Comparison of ENCODE assay signal across 8 cellular contexts in genomic region chr3:122533931-122534334, GRCh38. TPM values are rescaled to one million over a fixed set of nuclear protein-coding genes. Genes with fewer than 3 reads are reported as not detected.
A peak's percentile ranks its signal among the peaks of the same experiment; 100 is the strongest.
DNase-seq lines count a peak whose midpoint lies in the region; ATAC-seq and TF ChIP-seq lines count a peak whose summit lies in the region.

No MANE protein-coding gene starts in this region.

- peaks cover 6% of the 10 kb centered on the region for H3F3A ChIP-seq in SK-N-SH (replicated peaks; ENCODE audit: insufficient read depth)

- H2AFZ ChIP-seq in SK-N-SH (ENCODE audit: low read depth), result no peak overlapping the region

- TF ChIP-seq EP300 in SK-N-SH (IDR thresholded peaks at IDR 0.05; ENCODE audit: borderline replicate concordance in 1 of 2, low read depth in 1 of 2, low read length in 1 of 2), result no peak

- TF ChIP-seq CTCF in AG09309 (IDR thresholded peaks at IDR 0.05; ENCODE audit: control insufficient read depth, insufficient read depth, low read depth, low read length, missing control alignments) (no peak), SK-N-SH (IDR thresholded peaks at IDR 0.05) (no peak)

- WGBS in SK-N-SH (ENCODE audit: low lambda C conversion rate), result 14% methylated on average over 1 of the region's 1 CpG
- WGBS in aorta, 2 donors, result 81 to 88% methylated on average over 1 of the region's 1 CpG

- DNase-seq in AG09309 (ENCODE audit: low read depth) (peak; percentile 61), GM19238 (ENCODE audit: insufficient read length, low spot score) (peak; percentile 63), SK-N-SH (no peak), epithelial cell of prostate (ENCODE audit: low read depth, low spot score) (peak; percentile 91), NCI-H2081 treated with DMSO at 0.1 percent for 48 hours (lab: John Stamatoyannopoulos, UW) (no peak), aorta (no peak), NCI-H2227 (lab: John Stamatoyannopoulos, UW; ENCODE audit: unreplicated experiment) (no peak)

- intact Hi-C loops in aorta (cut with DNase I), result no loop called here

- TF ChIP-seq RAD21 in SK-N-SH (IDR thresholded peaks at IDR 0.05; ENCODE audit: low read length), result no peak

- H3K9me3 ChIP-seq in SK-N-SH, result no peaks in the 10 kb centered on the region
- no peaks in the 10 kb centered on the region for H3K9me3 ChIP-seq in aorta (ENCODE audit: control insufficient read depth, low read length)

- H3K36me3 ChIP-seq in SK-N-SH (replicated peaks in 1 of 2; ENCODE audit: control insufficient read depth in 1 of 2, insufficient read depth in 2 of 2, low read length in 1 of 2), result peaks cover 16 to 37% of the 10 kb centered on the region in 2 experiments
- peaks cover 7 to 14% of the 10 kb centered on the region in 2 donors for H3K36me3 ChIP-seq in aorta (ENCODE audit: control insufficient read depth in 1 of 2, insufficient read depth in 2 of 2, low read length in 1 of 2)

- H3K27me3 ChIP-seq in SK-N-SH (ENCODE audit: insufficient read depth) (no peaks in the 10 kb centered on the region), aorta (ENCODE audit: control insufficient read depth in 1 of 2, insufficient read depth in 2 of 2, low read length in 1 of 2) (no peaks in the 10 kb centered on the region)

- POLR2A ChIA-PET in SK-N-SH (lab: Yijun Ruan, JAX), result no interaction called here

- CTCF ChIA-PET in SK-N-SH (lab: Yijun Ruan, JAX), result interaction anchor here (1.0 kb wide), 1 partner anchor 141 kb away, joined by 4 read pairs; no protein-coding TSS in a partner anchor

- H3K4me1 ChIP-seq in SK-N-SH (ENCODE audit: control insufficient read depth in 1 of 2, insufficient read depth in 2 of 2, low read depth in 1 of 2, low read length in 1 of 2), result 0 out of 4 replicates have a peak, but pooled peaks cover 0 to 7% of the 10 kb centered on the region in 2 experiments
- H3K4me1 ChIP-seq in aorta (ENCODE audit: control insufficient read depth in 1 of 2, insufficient read depth in 2 of 2, low read length in 2 of 2), result no peaks in the 10 kb centered on the region

- no peaks in the 10 kb centered on the region for H3K9me2 ChIP-seq in SK-N-SH

- no peaks in the 10 kb centered on the region for H3K79me2 ChIP-seq in SK-N-SH (ENCODE audit: insufficient read depth)

- H3K4me2 ChIP-seq in SK-N-SH, result no peak overlapping the region

- H3K4me3 ChIP-seq in AG09309 (ENCODE audit: control insufficient read depth, low read depth, low read length), result no peak overlapping the region
- no peak overlapping the region for H3K4me3 ChIP-seq in SK-N-SH (ENCODE audit: low read depth in 2 of 2, low read length in 1 of 2)
- no peak overlapping the region for H3K4me3 ChIP-seq in aorta (ENCODE audit: low read length in 2 of 2)

- H4K20me1 ChIP-seq in SK-N-SH (ENCODE audit: insufficient read depth), result no peaks in the 10 kb centered on the region

- no peak overlapping the region for H3K9ac ChIP-seq in SK-N-SH

- peak; percentile 96 for ATAC-seq in HG03135 (IDR thresholded peaks at IDR 0.05; ENCODE audit: unreplicated experiment)
- no peak for ATAC-seq in aorta (ENCODE audit: low FRiP score)

- H3K27ac ChIP-seq in SK-N-SH (ENCODE audit: low read depth in 2 of 2, low read length in 1 of 2) (no peak overlapping the region), epithelial cell of prostate (peak overlapping the region; percentile 29), aorta (ENCODE audit: low read depth in 1 of 2, low read length in 2 of 2) (no peak overlapping the region)

TF ChIP-seq in SK-N-SH, 30 proteins besides CTCF, POLR2A, EP300 and RAD21:
- TF ChIP-seq FOSL2 (IDR thresholded peaks at IDR 0.05; ENCODE audit: borderline replicate concordance, low read depth) (peak; percentile 91), NRF1 (IDR thresholded peaks at IDR 0.05; ENCODE audit: low read depth, low read length) (no peak), JUND (IDR thresholded peaks at IDR 0.05) (peak; percentile 77)
TF ChIP-seq in SK-N-SH: peak in this region for 2.

RNA-seq across cellular contexts. Expression of gene KPNA1, which starts 19.2 kb away (rescaled TPM):
- polyA plus RNA-seq in SK-N-SH (2012; rRNA removed) (21.6 and 32.0 TPM in 2 replicates), aorta (10 to 100 TPM; 11.6 to 14.9 TPM)
- polyA plus RNA-seq in SK-N-SH (2012; cell fraction: cytosol; rRNA removed), result 20.4 and 25.5 TPM in 2 replicates
- polyA plus RNA-seq in SK-N-SH (2012; cell fraction: nucleus; rRNA removed), result 20.3 and 39.3 TPM in 2 replicates
- 10 to 100 TPM; 71.8 to 74.1 TPM for total RNA-seq in aorta

RNA-seq across cellular contexts. Expression of gene PARP9, which starts 30.2 kb away (rescaled TPM):
- polyA plus RNA-seq in SK-N-SH (2012; rRNA removed) (13.5 and 17.4 TPM in 2 replicates), aorta (10 to 100 TPM; 13.5 to 20.5 TPM)
- 16.6 and 17.2 TPM in 2 replicates for polyA plus RNA-seq in SK-N-SH (2012; cell fraction: cytosol; rRNA removed)
- 10.9 and 20.4 TPM in 2 replicates for polyA plus RNA-seq in SK-N-SH (2012; cell fraction: nucleus; rRNA removed)
- 10 to 100 TPM; 30.4 to 41.9 TPM for total RNA-seq in aorta

RNA-seq across cellular contexts. Expression of gene DTX3L, which starts 30.2 kb away (rescaled TPM):
- polyA plus RNA-seq in SK-N-SH (2012; rRNA removed), result 2.6 and 2.7 TPM in 2 replicates
- polyA plus RNA-seq in SK-N-SH (2012; cell fraction: cytosol; rRNA removed), result 4.7 and 4.8 TPM in 2 replicates
- polyA plus RNA-seq in SK-N-SH (2012; cell fraction: nucleus; rRNA removed), result 2.4 and 3.5 TPM in 2 replicates
- 10 to 100 TPM; 26.6 to 33.3 TPM for total RNA-seq in aorta
- polyA plus RNA-seq in aorta, result 1 to 10 TPM; 5.5 to 6.0 TPM

RNA-seq across cellular contexts. Expression of gene PARP15, which starts 43.5 kb away (rescaled TPM):
- polyA plus RNA-seq in SK-N-SH (2012; rRNA removed) (not detected in 2 replicates), aorta (under 1 TPM; 0.13 to 0.28 TPM)
- polyA plus RNA-seq in SK-N-SH (2012; cell fraction: cytosol; rRNA removed), result 0.01 TPM in 1 of 2 replicates, not detected in the other
- polyA plus RNA-seq in SK-N-SH (2012; cell fraction: nucleus; rRNA removed), result not detected in 2 replicates
- total RNA-seq in aorta, result 1 to 10 TPM; 2.3 to 7.3 TPM

Comparison
In these comparisons a context has a peak if more than half of its experiments do, and no peak if none do; other contexts are left out.
1. DNase-seq: peak in AG09309 (single experiment), GM19238 (single experiment) and epithelial cell of prostate (single experiment); none in SK-N-SH (single experiment), NCI-H2081 treated with DMSO at 0.1 percent for 48 hours (single experiment), aorta (0 of 2) and NCI-H2227 (single experiment).